20 cellular contexts compared by ENCODE assay signal in genomic region chrX:120781416-120781815, GRCh38.
DNase-seq lines count a peak whose midpoint lies in the region; ATAC-seq and TF ChIP-seq lines count a peak whose summit lies in the region.
"Had no signal": no experiment of that assay in that cellular context is flagged by ENCODE, and none has a peak within 500 bp of the region (broad histone marks: within the 10 kb centered on the region; RNA-seq: fewer than 3 reads in every experiment).

No MANE protein-coding gene starts in this region.

- intact Hi-C loops in activated CD4-positive, alpha-beta T cell treated with anti-CD3 and anti-CD28 coated beads for 36 hours (cut with DNase I, micrococcal nuclease) = no loop called here
- intact Hi-C loops in psoas muscle (cut with DNase I) = no loop called here

- DNase-seq in activated CD4-positive, alpha-beta T cell treated with anti-CD3 and anti-CD28 coated beads for 36 hours = no peak
- DNase-seq in activated CD4-positive, alpha-beta T cell treated with anti-CD3 and anti-CD28 coated beads, Interleukin-2, amount 50 U/mL, for 4 hours = no peak
- DNase-seq in SK-N-MC (ENCODE audit: low read depth, low spot score) = no peak
- peak; percentile 26 for DNase-seq in fibroblast of gingiva (ENCODE audit: low read depth)
- DNase-seq in activated gamma-delta T cell (lab: John Stamatoyannopoulos, UW) = no peak
- DNase-seq in psoas muscle = no peak
- DNase-seq in HEK293T (ENCODE audit: extremely low spot score) = no peak
- no peak for DNase-seq in NCI-H2227 treated with DMSO at 0.1 percent for 48 hours (lab: John Stamatoyannopoulos, UW)
- DNase-seq: amniotic stem cell; gastrocnemius medialis; natural killer cell; NCI-H1105 treated with DMSO at 0.1 percent for 48 hours; NCI-H526; stimulated activated CD4-positive, alpha-beta T cell treated with anti-CD3 and anti-CD28 coated beads, Interleukin-2, amount 100 ng/mL, for 24 hours; stimulated activated naive CD8-positive, alpha-beta T cell treated with anti-CD3 and anti-CD28 coated beads, Interleukin-15, Interleukin-2, amounts not matched to agents 100 U/mL and 50 U/mL, for 24 hours; SW 1271; transverse colon had no signal

- no peak overlapping the region for H3K4me3 ChIP-seq in SK-N-MC
- no peak overlapping the region for H3K4me3 ChIP-seq in psoas muscle
- H3K4me3 ChIP-seq: BLaER1, gastrocnemius medialis, K562, transverse colon had no signal

- no peaks in the 10 kb centered on the region for H3K27me3 Mint-ChIP-seq in activated CD4-positive, alpha-beta T cell treated with anti-CD3 and anti-CD28 coated beads for 36 hours

- H3K36me3 ChIP-seq in SK-N-MC (ENCODE audit: insufficient read depth, low read length) (no peaks in the 10 kb centered on the region), psoas muscle (ENCODE audit: insufficient read depth in 1 of 2, low read depth in 1 of 2) (no peaks in the 10 kb centered on the region)
- H3K36me3 ChIP-seq: BLaER1, gastrocnemius medialis, transverse colon had no signal

- H3K27ac Mint-ChIP-seq in activated CD4-positive, alpha-beta T cell treated with anti-CD3 and anti-CD28 coated beads for 36 hours = peak overlapping the region; percentile 5
- H3K27ac Mint-ChIP-seq: natural killer cell had no signal

- peaks cover under 1% of the 10 kb centered on the region for H3K9me3 Mint-ChIP-seq in activated CD4-positive, alpha-beta T cell treated with anti-CD3 and anti-CD28 coated beads for 36 hours (ENCODE audit: low read depth)
- H3K9me3 Mint-ChIP-seq: natural killer cell had no signal

- H3K4me3 Mint-ChIP-seq in activated CD4-positive, alpha-beta T cell treated with anti-CD3 and anti-CD28 coated beads for 36 hours = no peak overlapping the region
- H3K4me3 Mint-ChIP-seq: natural killer cell had no signal

- no peak for TF ChIP-seq CTCF in psoas muscle (IDR thresholded peaks at IDR 0.05)

- H3K4me1 ChIP-seq in psoas muscle = no peaks in the 10 kb centered on the region
- H3K4me1 ChIP-seq: BLaER1, gastrocnemius medialis, transverse colon had no signal

- no peaks in the 10 kb centered on the region for H3K9me3 ChIP-seq in SK-N-MC (ENCODE audit: low read depth, low read length)
- no peaks in the 10 kb centered on the region for H3K9me3 ChIP-seq in psoas muscle
- H3K9me3 ChIP-seq: gastrocnemius medialis, transverse colon had no signal

- POLR2A ChIA-PET in activated CD4-positive, alpha-beta T cell treated with anti-CD3 and anti-CD28 coated beads for 36 hours (lab: Charles Lee) = no interaction called here
- POLR2A ChIA-PET in HEK293T (lab: Yijun Ruan, JAX) = no interaction called here

- CTCF ChIA-PET in activated CD4-positive, alpha-beta T cell treated with anti-CD3 and anti-CD28 coated beads for 36 hours (lab: Charles Lee) = no interaction called here
- CTCF ChIA-PET in HEK293T (lab: Yijun Ruan, JAX) = no interaction called here

- no peaks in the 10 kb centered on the region for H3K36me3 Mint-ChIP-seq in activated CD4-positive, alpha-beta T cell treated with anti-CD3 and anti-CD28 coated beads for 36 hours (ENCODE audit: low read depth)
- H3K36me3 Mint-ChIP-seq: natural killer cell had no signal

- peaks cover 3% of the 10 kb centered on the region for H3K4me1 Mint-ChIP-seq in activated CD4-positive, alpha-beta T cell treated with anti-CD3 and anti-CD28 coated beads for 36 hours
- H3K4me1 Mint-ChIP-seq: natural killer cell had no signal

- WGBS in psoas muscle, 3 donors = 1 to 24% (median 9%) methylated on average over 2 of the region's 2 CpGs

- H3K9ac ChIP-seq in SK-N-MC (ENCODE audit: insufficient read length) = no peak overlapping the region
- H3K9ac ChIP-seq: BLaER1 had no signal

- no peaks in the 10 kb centered on the region for H3K27me3 ChIP-seq in psoas muscle (ENCODE audit: insufficient read depth in 3 of 3, low read length in 2 of 3)
- H3K27me3 ChIP-seq: BLaER1, gastrocnemius medialis, transverse colon had no signal

- ATAC-seq in activated CD4-positive, alpha-beta T cell treated with anti-CD3 and anti-CD28 coated beads for 36 hours = peak; percentile 39
- no peak for ATAC-seq in psoas muscle
- ATAC-seq: gastrocnemius medialis; K562; natural killer cell; stimulated activated naive CD8-positive, alpha-beta T cell treated with anti-CD3 and anti-CD28 coated beads, Interleukin-15, Interleukin-2, amounts not matched to agents 100 U/mL and 50 U/mL, for 24 hours had no signal

- peak overlapping the region; percentile 67; the same call in 1 of the 2 replicates for H3K27ac ChIP-seq in SK-N-MC
- H3K27ac ChIP-seq in psoas muscle = no peak overlapping the region
- H3K27ac ChIP-seq: 22Rv1, BLaER1, gastrocnemius medialis, transverse colon had no signal

TF ChIP-seq in HEK293T, 16 proteins besides CTCF, POLR2A, EP300 and RAD21:
- TF ChIP-seq SUZ12 (IDR thresholded peaks at IDR 0.05) = no peak
- no peak for TF ChIP-seq NFRKB (IDR thresholded peaks at IDR 0.05)
- TF ChIP-seq L3MBTL2 (conservative IDR thresholded peaks at IDR 0.05) = no peak
- TF ChIP-seq FOXA1 (IDR thresholded peaks at IDR 0.05) = no peak
- TF ChIP-seq FOXM1 (IDR thresholded peaks at IDR 0.05; ENCODE audit: borderline replicate concordance) = no peak
- TF ChIP-seq PKNOX1 (IDR thresholded peaks at IDR 0.05) = no peak
- TF ChIP-seq ARNT (IDR thresholded peaks at IDR 0.05) = no peak
- no peak for TF ChIP-seq LEF1 (IDR thresholded peaks at IDR 0.05; ENCODE audit: borderline replicate concordance)
- TF ChIP-seq SP1 (IDR thresholded peaks at IDR 0.05) = no peak
- no peak for TF ChIP-seq BHLHE40 (IDR thresholded peaks at IDR 0.05; ENCODE audit: borderline replicate concordance)
- TF ChIP-seq CTBP1 (IDR thresholded peaks at IDR 0.05; ENCODE audit: borderline replicate concordance) = no peak
- no peak for TF ChIP-seq TARDBP (IDR thresholded peaks at IDR 0.05)
- no peak for TF ChIP-seq FOXK2 (IDR thresholded peaks at IDR 0.05)
- no peak for TF ChIP-seq ZNF384 (IDR thresholded peaks at IDR 0.05)
- TF ChIP-seq HDGF (IDR thresholded peaks at IDR 0.05; ENCODE audit: borderline replicate concordance) = no peak
- TF ChIP-seq ELF4 (IDR thresholded peaks at IDR 0.05) = no peak
TF ChIP-seq in HEK293T: peak in this region for 0.
